24 cellular contexts compared by ENCODE assay signal in genomic region chr6:131765853-131766135, GRCh38. TPM values are rescaled to one million over a fixed set of nuclear protein-coding genes. Genes with fewer than 3 reads are reported as not detected.
"Had no signal": no experiment of that assay in that cellular context is flagged by ENCODE, and none has a peak within 500 bp of the region (broad histone marks: within the 10 kb centered on the region; RNA-seq: fewer than 3 reads in every experiment).

No MANE protein-coding gene starts in this region.

- H3K36me3 ChIP-seq: cardiac muscle cell, esophagus squamous epithelium, lower lobe of right lung, prostate gland had no signal

- H3K4me3 ChIP-seq: cardiac muscle cell, esophagus squamous epithelium, hepatocyte, lower lobe of right lung, prostate gland had no signal

- H3K27ac ChIP-seq: cardiac muscle cell, esophagus squamous epithelium, lower lobe of right lung, prostate gland had no signal

- H3K27ac Mint-ChIP-seq: activated CD8-positive, alpha-beta T cell treated with anti-CD3 and anti-CD28 coated beads for 36 hours; activated naive CD4-positive, alpha-beta T cell treated with anti-CD3 and anti-CD28 coated beads, Interleukin-2, amount 10 ng/mL, durations not matched to agents 7 days and 5 days; activated naive CD8-positive, alpha-beta T cell treated with anti-CD3 and anti-CD28 coated beads, Interleukin-2, amount 50 U/mL, for 24 hours; activated T-cell treated with anti-CD3 and anti-CD28 coated beads, Interleukin-2, amount 50 U/mL, for 24 hours; activated T-helper 2 cell treated with anti-CD3 and anti-CD28 coated beads, Interferon-gamma antibody, Interleukin-2, Interleukin-4, amounts not matched to agents 10 μg/mL and 5 μg/mL and 100 μg/mL, durations not matched to agents 14 hours and 24 hours and 36 hours; dendritic cell treated with granulocyte-macrophage colony-stimulating factor and Interleukin-4, amounts not matched to agents 40 ng/mL and 50 ng/mL, for 4 days; mesothelial cell of epicardium; stimulated activated memory B cell treated with anti-CD40 and anti-IgM and Interleukin-4, amounts not matched to agents 10 μg/mL and 1 μg/mL and 100 μg/mL, for 72 hours; T-cell had no signal

- DNase-seq: activated CD4-positive, alpha-beta T cell treated with anti-CD3 and anti-CD28 coated beads for 48 hours; activated CD4-positive, CD25-positive, alpha-beta regulatory T cell; activated CD8-positive, alpha-beta T cell treated with anti-CD3 and anti-CD28 coated beads for 36 hours; activated naive CD4-positive, alpha-beta T cell treated with anti-CD3 and anti-CD28 coated beads, Interleukin-2, amount 10 ng/mL, durations not matched to agents 7 days and 5 days; activated naive CD8-positive, alpha-beta T cell treated with anti-CD3 and anti-CD28 coated beads, Interleukin-2, amount 50 U/mL, for 24 hours; activated T-cell treated with anti-CD3 and anti-CD28 coated beads, Interleukin-2, amount 50 U/mL, for 24 hours; effector CD8-positive, alpha-beta T cell; esophagus squamous epithelium; lower lobe of right lung; right cardiac atrium; stimulated activated CD4-positive, alpha-beta T cell treated with anti-CD3 and anti-CD28 coated beads, Interleukin-4, amount 100 ng/mL, for 4 hours; T-cell had no signal

- H3K4me1 ChIP-seq: lower lobe of right lung, prostate gland had no signal

- H3K36me3 Mint-ChIP-seq: activated naive CD4-positive, alpha-beta T cell treated with anti-CD3 and anti-CD28 coated beads, Interleukin-2, amount 10 ng/mL, durations not matched to agents 7 days and 5 days; mesothelial cell of epicardium; T-cell had no signal

- H3K27me3 ChIP-seq: cardiac muscle cell, hepatocyte had no signal

- H3K27me3 Mint-ChIP-seq: dendritic cell treated with granulocyte-macrophage colony-stimulating factor and Interleukin-4, amounts not matched to agents 40 ng/mL and 50 ng/mL, for 4 days had no signal

- H3K4me1 Mint-ChIP-seq: activated naive CD4-positive, alpha-beta T cell treated with anti-CD3 and anti-CD28 coated beads, Interleukin-2, amount 10 ng/mL, durations not matched to agents 7 days and 5 days; activated naive CD8-positive, alpha-beta T cell treated with anti-CD3 and anti-CD28 coated beads, Interleukin-2, amount 50 U/mL, for 24 hours; stimulated activated memory B cell treated with anti-CD40 and anti-IgM and Interleukin-4, amounts not matched to agents 10 μg/mL and 1 μg/mL and 100 μg/mL, for 72 hours; T-cell had no signal

- ATAC-seq: activated CD8-positive, alpha-beta T cell treated with anti-CD3 and anti-CD28 coated beads for 36 hours; activated naive CD8-positive, alpha-beta T cell treated with anti-CD3 and anti-CD28 coated beads, Interleukin-2, amount 50 U/mL, for 24 hours; lower lobe of right lung; SK-N-SH treated with all-trans-retinoic acid at 6 μM for 48 hours; stimulated activated memory B cell treated with anti-CD40 and anti-IgM and Interleukin-4, amounts not matched to agents 10 μg/mL and 1 μg/mL and 100 μg/mL, for 72 hours; T-cell had no signal

- H3K79me2 ChIP-seq: hepatocyte had no signal

- H3K9me3 Mint-ChIP-seq: activated CD8-positive, alpha-beta T cell treated with anti-CD3 and anti-CD28 coated beads for 36 hours; activated naive CD4-positive, alpha-beta T cell treated with anti-CD3 and anti-CD28 coated beads, Interleukin-2, amount 10 ng/mL, durations not matched to agents 7 days and 5 days; activated naive CD8-positive, alpha-beta T cell treated with anti-CD3 and anti-CD28 coated beads, Interleukin-2, amount 50 U/mL, for 24 hours; activated T-cell treated with anti-CD3 and anti-CD28 coated beads, Interleukin-2, amount 50 U/mL, for 24 hours; activated T-helper 2 cell treated with anti-CD3 and anti-CD28 coated beads, Interferon-gamma antibody, Interleukin-2, Interleukin-4, amounts not matched to agents 10 μg/mL and 5 μg/mL and 100 μg/mL, durations not matched to agents 14 hours and 24 hours and 36 hours; dendritic cell treated with granulocyte-macrophage colony-stimulating factor and Interleukin-4, amounts not matched to agents 40 ng/mL and 50 ng/mL, for 4 days; mesothelial cell of epicardium; stimulated activated memory B cell treated with anti-CD40 and anti-IgM and Interleukin-4, amounts not matched to agents 10 μg/mL and 1 μg/mL and 100 μg/mL, for 72 hours; T-cell had no signal

- H3K4me3 Mint-ChIP-seq: activated CD8-positive, alpha-beta T cell treated with anti-CD3 and anti-CD28 coated beads for 36 hours; activated naive CD4-positive, alpha-beta T cell treated with anti-CD3 and anti-CD28 coated beads, Interleukin-2, amount 10 ng/mL, durations not matched to agents 7 days and 5 days; activated naive CD8-positive, alpha-beta T cell treated with anti-CD3 and anti-CD28 coated beads, Interleukin-2, amount 50 U/mL, for 24 hours; activated T-cell treated with anti-CD3 and anti-CD28 coated beads, Interleukin-2, amount 50 U/mL, for 24 hours; dendritic cell treated with granulocyte-macrophage colony-stimulating factor and Interleukin-4, amounts not matched to agents 40 ng/mL and 50 ng/mL, for 4 days; mesothelial cell of epicardium; stimulated activated memory B cell treated with anti-CD40 and anti-IgM and Interleukin-4, amounts not matched to agents 10 μg/mL and 1 μg/mL and 100 μg/mL, for 72 hours; T-cell had no signal

- H3K9me3 ChIP-seq: esophagus squamous epithelium, lower lobe of right lung, prostate gland had no signal

- H3K4me2 ChIP-seq: hepatocyte had no signal

RNA-seq across cellular contexts. Expression of gene ENPP1, which starts 42.0 kb away (rescaled TPM):
- polyA plus RNA-seq: neural cell had no signal

RNA-seq across cellular contexts. Expression of gene CTAGE9, which starts 55.0 kb away (rescaled TPM):
- total RNA-seq: activated CD8-positive, alpha-beta T cell treated with anti-CD3 and anti-CD28 coated beads for 36 hours; activated T-helper 2 cell treated with anti-CD3 and anti-CD28 coated beads, Interferon-gamma antibody, Interleukin-2, Interleukin-4, amounts not matched to agents 10 μg/mL and 5 μg/mL and 100 μg/mL, durations not matched to agents 14 hours and 24 hours and 36 hours; cardiac muscle cell; chondrocyte; endothelial cell of umbilical vein; esophagus squamous epithelium; glomerular endothelial cell; lower lobe of right lung; prostate gland; right cardiac atrium; T-cell had no signal
- polyA plus RNA-seq: cardiac muscle cell, endothelial cell of umbilical vein, hepatocyte, neural cell, right cardiac atrium had no signal
